9 cellular contexts compared by ENCODE assay signal in genomic region chr17:49746791-49747490, GRCh38. TPM values are rescaled to one million over a fixed set of nuclear protein-coding genes. Genes with fewer than 3 reads are reported as not detected.
DNase-seq lines count a peak whose midpoint lies in the region; ATAC-seq and TF ChIP-seq lines count a peak whose summit lies in the region.
"Had no signal": no experiment of that assay in that cellular context is flagged by ENCODE, and none has a peak within 500 bp of the region (broad histone marks: within the 10 kb centered on the region; RNA-seq: fewer than 3 reads in every experiment).

No MANE protein-coding gene starts in this region.

- peak; percentile 45 for DNase-seq in NK-92 treated with Interleukin-12 subunit alpha and Interleukin-12 subunit beta, amount 100 ng/mL, for 24 hours (lab: John Stamatoyannopoulos, UW)
- DNase-seq in NK-92 (lab: John Stamatoyannopoulos, UW; ENCODE audit: unreplicated experiment) (no peak), renal cortical epithelial cell (ENCODE audit: low read depth) (peak; percentile 32), RKO (ENCODE audit: low spot score) (no peak), NCI-H2171 (lab: John Stamatoyannopoulos, UW) (no peak), NCI-H187 treated with DMSO at 0.1 percent for 48 hours (lab: John Stamatoyannopoulos, UW) (no peak)
- DNase-seq: stimulated activated CD4-positive, alpha-beta T cell treated with anti-CD3 and anti-CD28 coated beads, Interleukin-4, amount 100 ng/mL, for 4 hours had no signal

- TF ChIP-seq POLR2A in Raji (IDR thresholded peaks at IDR 0.05; ENCODE audit: insufficient read depth, low read depth, low read length) = peak; percentile 54

- ATAC-seq in HG02759 (IDR thresholded peaks at IDR 0.05; ENCODE audit: unreplicated experiment) = peak; percentile 62

RNA-seq across cellular contexts. Expression of gene FAM117A, which starts 17.0 kb away (rescaled TPM):
- 3.1 and 6.0 TPM in 2 replicates for total RNA-seq in renal cortical epithelial cell

RNA-seq across cellular contexts. Expression of gene SLC35B1, which starts 39.2 kb away (rescaled TPM):
- 34.9 and 65.8 TPM in 2 replicates for total RNA-seq in renal cortical epithelial cell

RNA-seq across cellular contexts. Expression of gene KAT7, which starts 41.5 kb away (rescaled TPM):
- 21.0 and 47.6 TPM in 2 replicates for total RNA-seq in renal cortical epithelial cell

Comparison
In these comparisons a context has a peak if more than half of its experiments do, and no peak if none do; other contexts are left out.
1. DNase-seq: peak in NK-92 treated with Interleukin-12 subunit alpha and Interleukin-12 subunit beta, amount 100 ng/mL, for 24 hours (single experiment) and renal cortical epithelial cell (single experiment); none in NK-92 (single experiment), RKO (single experiment), NCI-H2171 (single experiment) and NCI-H187 treated with DMSO at 0.1 percent for 48 hours (single experiment).